8 cellular contexts compared by ENCODE assay signal in genomic region chr14:34873591-34874385, GRCh38. TPM values are rescaled to one million over a fixed set of nuclear protein-coding genes. Genes with fewer than 3 reads are reported as not detected.
A peak's percentile ranks its signal among the peaks of the same experiment; 100 is the strongest.
DNase-seq lines count a peak whose midpoint lies in the region; ATAC-seq, FAIRE-seq and TF ChIP-seq lines count a peak whose summit lies in the region.

No MANE protein-coding gene starts in this region.

- FAIRE-seq in keratinocyte (lab: Jason Lieb, UNC) = no peak

- H3K9me3 ChIP-seq in keratinocyte (ENCODE audit: control insufficient read depth, low read depth, low read length) = no peaks in the 10 kb centered on the region

- H3K9ac ChIP-seq in keratinocyte (ENCODE audit: control insufficient read depth, extremely low read depth, insufficient read depth, low read length) = peak overlapping the region; percentile 98

- dilution Hi-C loops in keratinocyte (cut with MboI; ENCODE audit: extremely low pct_ligation_motif_present, low sequenced_read_pairs) = no loop called here

- H3K4me3 ChIP-seq in cardiac fibroblast (replicated peaks in 1 of 2; ENCODE audit: low read depth in 2 of 2, low read length in 2 of 2) = peak overlapping the region; percentile 83 to 85
- H3K4me3 ChIP-seq in keratinocyte (ENCODE audit: control insufficient read depth in 2 of 3, extremely low read depth in 1 of 3, insufficient read depth in 2 of 3, low read depth in 1 of 3, low read length in 3 of 3) = peak overlapping the region; percentile 88 to 94 (median 88)

- TF ChIP-seq CTCF in cardiac fibroblast (IDR thresholded peaks at IDR 0.05; ENCODE audit: low read depth, low read length) (no peak), keratinocyte (optimal IDR thresholded peaks at IDR 0.05 in 1 of 3, IDR thresholded peaks at IDR 0.05 in 1 of 3, conservative IDR thresholded peaks at IDR 0.05 in 1 of 3; ENCODE audit: extremely low read depth in 1 of 3, insufficient read depth in 2 of 3, low read length in 3 of 3) (no peak)

- peak; percentile 49 for DNase-seq in A172 (ENCODE audit: low spot score)
- DNase-seq in NCI-H2171 treated with DMSO at 0.1 percent for 48 hours (lab: John Stamatoyannopoulos, UW) = peak; percentile 98
- peak; percentile 54 to 65 (median 62) for DNase-seq in activated CD4-positive, CD25-positive, alpha-beta regulatory T cell (lab: John Stamatoyannopoulos, UW)
- DNase-seq in cardiac fibroblast (ENCODE audit: low read depth in 2 of 2) = peak; percentile 71
- no peak for DNase-seq in keratinocyte (ENCODE audit: low read depth, low spot score)
- peak; percentile 84 to 87 for DNase-seq in stimulated activated CD4-positive, alpha-beta T cell treated with anti-CD3 and anti-CD28 coated beads, Interleukin-15, amount 100 ng/mL, for 48 hours (ENCODE audit: low read depth in 2 of 2)

- peaks cover 12% of the 10 kb centered on the region for H3K4me1 ChIP-seq in keratinocyte (ENCODE audit: control insufficient read depth, extremely low read depth, insufficient read depth, low read length)

- peak overlapping the region; percentile 73 for H2AFZ ChIP-seq in keratinocyte (ENCODE audit: control insufficient read depth, low read length)

- H3K27ac ChIP-seq in keratinocyte (ENCODE audit: control insufficient read depth, insufficient read depth, low read length) = peak overlapping the region; percentile 98

- peaks cover 0 to 3% of the 10 kb centered on the region in 2 experiments for H3K36me3 ChIP-seq in keratinocyte (ENCODE audit: control insufficient read depth in 2 of 2, extremely low read depth in 1 of 2, insufficient read depth in 2 of 2, low read length in 2 of 2)

- H4K20me1 ChIP-seq in keratinocyte (ENCODE audit: control insufficient read depth, extremely low read depth, insufficient read depth, low read length) = peaks cover 7% of the 10 kb centered on the region

- H3K9me1 ChIP-seq in keratinocyte (ENCODE audit: control insufficient read depth, extremely low read depth, insufficient read depth, low read length) = no peaks in the 10 kb centered on the region

- ATAC-seq in GM18508 (IDR thresholded peaks at IDR 0.05; ENCODE audit: insufficient read depth, unreplicated experiment) (peak; percentile 37), HG02970 (IDR thresholded peaks at IDR 0.05; ENCODE audit: low FRiP score, unreplicated experiment) (peak; percentile 54)

- H3K4me2 ChIP-seq in keratinocyte (ENCODE audit: control insufficient read depth, extremely low read depth, insufficient read depth, low read depth, low read length) = peak overlapping the region; percentile 97

- H3K27me3 ChIP-seq in keratinocyte (ENCODE audit: control insufficient read depth, extremely low read depth, insufficient read depth, low read length) = no peaks in the 10 kb centered on the region

- H3K79me2 ChIP-seq in keratinocyte (ENCODE audit: control insufficient read depth, insufficient read depth, low read length) = peaks cover 58% of the 10 kb centered on the region

RNA-seq across cellular contexts. Expression of gene BAZ1A, which starts 1.4 kb away (rescaled TPM):
- 26.4 and 31.3 TPM in 2 replicates for total RNA-seq in A172 (2014; rRNA removed; shearing (Covaris generic))
- polyA plus RNA-seq in keratinocyte = 28.0 to 52.0 TPM (median 35.3 TPM) in 3 replicates
- polyA plus RNA-seq in keratinocyte (2011; ENCODE audit: low read depth) = 145 TPM
- polyA plus RNA-seq in keratinocyte (2011; cell fraction: cytosol; rRNA removed) = 20.1 and 39.9 TPM in 2 replicates
- polyA plus RNA-seq in keratinocyte (2011; cell fraction: nucleus; rRNA removed) = 66.3 and 83.6 TPM in 2 replicates
- 26.1 and 37.8 TPM in 2 replicates for polyA plus RNA-seq in keratinocyte (2012; ENCODE audit: low replicate concordance)
- 6.9 to 39.3 TPM (median 26.5 TPM) in 3 replicates for polyA minus RNA-seq in keratinocyte
- 14.2 TPM for polyA minus RNA-seq in keratinocyte (2011; cell fraction: cytosol; rRNA and poly(A)+ RNA removed)
- 25.2 and 56.8 TPM in 2 replicates for polyA minus RNA-seq in keratinocyte (2011; cell fraction: nucleus; rRNA and poly(A)+ RNA removed)
